19 cellular contexts compared by ENCODE assay signal in genomic region chr5:67021031-67021430, GRCh38.
DNase-seq lines count a peak whose midpoint lies in the region; ATAC-seq and TF ChIP-seq lines count a peak whose summit lies in the region.
"Had no signal": no experiment of that assay in that cellular context is flagged by ENCODE, and none has a peak within 500 bp of the region (broad histone marks: within the 10 kb centered on the region; RNA-seq: fewer than 3 reads in every experiment).

No MANE protein-coding gene starts in this region.

- H3K79me2 ChIP-seq in trophoblast cell (ENCODE audit: control insufficient read depth, insufficient read depth, low read length, poor library complexity) = no peaks in the 10 kb centered on the region

- no peak overlapping the region for H4K12ac ChIP-seq in trophoblast cell (ENCODE audit: low read depth, low read length)

- H3K79me1 ChIP-seq in trophoblast cell (ENCODE audit: low read length) = no peaks in the 10 kb centered on the region

- no peaks in the 10 kb centered on the region for H3K9me3 ChIP-seq in left ventricle myocardium inferior (replicated peaks)
- no peaks in the 10 kb centered on the region for H3K9me3 ChIP-seq in esophagus (ENCODE audit: control insufficient read depth in 2 of 2, insufficient read depth in 1 of 2, low read depth in 1 of 2, low read length in 1 of 2)
- H3K9me3 ChIP-seq in trophoblast cell (ENCODE audit: insufficient read depth, low read depth, low read length) = no peaks in the 10 kb centered on the region
- H3K9me3 ChIP-seq: BLaER1 treated with 17β-estradiol and CSF1 and Interleukin-3, amounts not matched to agents 10 nM and 100 nM; tibial artery had no signal

- H3K27me3 ChIP-seq in left ventricle myocardium inferior (ENCODE audit: low read depth) (no peaks in the 10 kb centered on the region), esophagus (ENCODE audit: control insufficient read depth in 1 of 2, insufficient read depth in 2 of 2, low read length in 2 of 2) (no peaks in the 10 kb centered on the region), trophoblast cell (ENCODE audit: insufficient read depth, low read length) (no peaks in the 10 kb centered on the region)
- H3K27me3 ChIP-seq: BLaER1 treated with 17β-estradiol and CSF1 and Interleukin-3, amounts not matched to agents 10 nM and 100 nM; tibial artery had no signal

- no peak overlapping the region for H4K8ac ChIP-seq in trophoblast cell (ENCODE audit: low read depth, low read length)

- H2AK5ac ChIP-seq in trophoblast cell (ENCODE audit: low read length) = no peak overlapping the region

- H3K36me3 ChIP-seq in left ventricle myocardium inferior (no peaks in the 10 kb centered on the region), esophagus (ENCODE audit: control insufficient read depth in 2 of 2, insufficient read depth in 2 of 2, low read length in 1 of 2) (no peaks in the 10 kb centered on the region), trophoblast cell (ENCODE audit: control insufficient read depth in 1 of 2, insufficient read depth in 2 of 2, low read length in 2 of 2) (no peaks in the 10 kb centered on the region)
- H3K36me3 ChIP-seq: tibial artery had no signal

- intact Hi-C loops in left ventricle myocardium superior (cut with micrococcal nuclease) = no loop called here
- intact Hi-C loops in left ventricle myocardium inferior (cut with micrococcal nuclease) = no loop called here
- intact Hi-C loops in posterior cingulate gyrus (cut with DNase I) = no loop called here

- TF ChIP-seq CTCF in left ventricle myocardium inferior (IDR thresholded peaks at IDR 0.05; ENCODE audit: borderline replicate concordance) = no peak

- no peak overlapping the region for H2BK120ac ChIP-seq in trophoblast cell (ENCODE audit: insufficient read depth, low read length, poor library complexity)

- peak overlapping the region; percentile 58 for H2BK12ac ChIP-seq in trophoblast cell (ENCODE audit: low read length)

- 40 to 56% methylated on average over 1 of the region's 1 CpG for whole genome bisulfite sequencing in esophagus, 2 donors
- no CpG with 5 or more reads among the region's 1 CpG for WGBS in trophoblast cell (ENCODE audit: extremely low coverage, insufficient coverage, insufficient read length)

- no peak overlapping the region for H4K91ac ChIP-seq in trophoblast cell (ENCODE audit: low read depth, low read length)

- no peak for DNase-seq in left ventricle myocardium superior
- DNase-seq in left ventricle myocardium inferior = no peak
- DNase-seq in trophoblast cell = no peak
- no peak for DNase-seq in NAMALWA (ENCODE audit: low spot score)
- no peak for DNase-seq in HCEC 1CT
- DNase-seq in posterior cingulate gyrus = no peak
- DNase-seq: activated CD4-positive, CD25-positive, alpha-beta regulatory T cell treated with anti-CD3 and anti-CD28 coated beads, Interleukin-2, amount 50 U/mL, for 72 hours; effector memory CD4-positive, alpha-beta T cell; EL; GOT3; NCI-H2081; NCI-H446; stimulated activated CD4-positive, alpha-beta T cell treated with anti-CD3 and anti-CD28 coated beads, Interleukin-2, amount 100 ng/mL, for 48 hours; stimulated activated naive CD4-positive, alpha-beta T cell; tibial artery had no signal

- H3K9ac ChIP-seq in trophoblast cell (ENCODE audit: low read length) = no peak overlapping the region
- H3K9ac ChIP-seq: BLaER1 treated with 17β-estradiol and CSF1 and Interleukin-3, amounts not matched to agents 10 nM and 100 nM had no signal

- H3K18ac ChIP-seq in trophoblast cell (ENCODE audit: low read length) = no peak overlapping the region

- H3K4me3 ChIP-seq in left ventricle myocardium inferior (no peak overlapping the region), esophagus (ENCODE audit: low read depth in 1 of 2, low read length in 2 of 2) (no peak overlapping the region), trophoblast cell (ENCODE audit: low read depth, low read length) (no peak overlapping the region)
- H3K4me3 ChIP-seq: BLaER1 treated with 17β-estradiol and CSF1 and Interleukin-3, amounts not matched to agents 10 nM and 100 nM; tibial artery had no signal

- H3K4me1 ChIP-seq in left ventricle myocardium inferior = peaks cover 62% of the 10 kb centered on the region
- peaks cover 0 to 2% of the 10 kb centered on the region in 2 donors for H3K4me1 ChIP-seq in esophagus (ENCODE audit: control insufficient read depth in 2 of 2, insufficient read depth in 2 of 2, low read length in 1 of 2)
- H3K4me1 ChIP-seq in trophoblast cell (ENCODE audit: control insufficient read depth in 1 of 2, insufficient read depth in 2 of 2, low read length in 2 of 2) = no peaks in the 10 kb centered on the region

- H3K4me2 ChIP-seq in trophoblast cell (ENCODE audit: low read length) = no peak overlapping the region

- H2BK5ac ChIP-seq in trophoblast cell (ENCODE audit: low read depth, low read length, poor library complexity) = peak overlapping the region; percentile 64

- no peak overlapping the region for H3K23ac ChIP-seq in trophoblast cell (ENCODE audit: low read length)

- no peak overlapping the region for H3K14ac ChIP-seq in trophoblast cell (ENCODE audit: low read length)

- no peak overlapping the region for H3K27ac ChIP-seq in left ventricle myocardium inferior (replicated peaks)
- peak overlapping the region; percentile 82 for H3K27ac ChIP-seq in esophagus (ENCODE audit: low read depth in 2 of 2, low read length in 1 of 2)
- H3K27ac ChIP-seq in trophoblast cell (ENCODE audit: low read depth, low read length) = no peak overlapping the region
- H3K27ac ChIP-seq: BLaER1 treated with 17β-estradiol and CSF1 and Interleukin-3, amounts not matched to agents 10 nM and 100 nM; HL-60 had no signal

- ATAC-seq in left ventricle myocardium superior (peak; percentile 33), HG02798 (IDR thresholded peaks at IDR 0.05; ENCODE audit: poor library complexity, unreplicated experiment) (no peak)

- no peak overlapping the region for H2AFZ ChIP-seq in trophoblast cell (ENCODE audit: insufficient read depth, low read length, poor library complexity)

- H3K4ac ChIP-seq in trophoblast cell (ENCODE audit: low read depth, low read length) = no peak overlapping the region

Comparison
In these comparisons a context has a peak if more than half of its experiments do, and no peak if none do; other contexts are left out.
1. H3K27ac ChIP-seq: peak in esophagus (2 of 2); none in left ventricle myocardium inferior (single experiment) and trophoblast cell (single experiment).